ENCODE assay signal across 8 cellular contexts in genomic region chr9:41643571-41644221, GRCh38.
DNase-seq lines count a peak whose midpoint lies in the region; ATAC-seq and TF ChIP-seq lines count a peak whose summit lies in the region.
"Not testable (repeated sequence)": the region's sequence is repeated elsewhere in the genome, so short reads cannot be mapped to it uniquely, and the experiment has no call there.

No MANE protein-coding gene starts in this region.

- not testable (repeated sequence) for H4K20me1 ChIP-seq in H9 (ENCODE audit: control insufficient read depth, insufficient read depth, insufficient read length)

- not testable (repeated sequence) for H3K56ac ChIP-seq in H9 (ENCODE audit: insufficient read length, low read depth, low read length)

- not testable (repeated sequence) for H3K14ac ChIP-seq in H9 (ENCODE audit: insufficient read depth, low read length); neuronal stem cell (ENCODE audit: low read length)

- H3K4me1 Mint-ChIP-seq in H9; IgD-negative memory B cell; activated naive CD8-positive, alpha-beta T cell treated with anti-CD3 and anti-CD28 coated beads for 36 hours: not testable (repeated sequence)
- H3K4me1 Mint-ChIP-seq in stimulated activated naive CD8-positive, alpha-beta T cell treated with anti-CD3 and anti-CD28 coated beads, Interleukin-15, amount 100 ng/mL, for 72 hours = peaks cover 18% of the 10 kb centered on the region

- not testable (repeated sequence) for H2AFZ ChIP-seq in H9 (ENCODE audit: low read length)
- peak overlapping the region; percentile 77 for H2AFZ ChIP-seq in neuronal stem cell (ENCODE audit: low read length)

- H4K8ac ChIP-seq in H9 (replicated peaks; ENCODE audit: insufficient read length, low read depth, low read length); neuronal stem cell (ENCODE audit: low read depth, low read length): not testable (repeated sequence)

- not testable (repeated sequence) for H4K91ac ChIP-seq in H9 (ENCODE audit: insufficient read length, low read depth, low read length); neuronal stem cell (ENCODE audit: low read depth, low read length, poor library complexity)

- H3K18ac ChIP-seq in H9 (ENCODE audit: insufficient read length, low read depth, low read length); neuronal stem cell (ENCODE audit: low read length): not testable (repeated sequence)

- not testable (repeated sequence) for H2BK15ac ChIP-seq in H9 (ENCODE audit: low read depth, low read length); neuronal stem cell (ENCODE audit: low read length)

- TF ChIP-seq CTCF in H9 (conservative IDR thresholded peaks at IDR 0.05) = not testable (repeated sequence)

- H3K27ac Mint-ChIP-seq in H9, IgD-negative memory B cell: not testable (repeated sequence)
- H3K27ac Mint-ChIP-seq in activated naive CD8-positive, alpha-beta T cell treated with anti-CD3 and anti-CD28 coated beads for 36 hours = peak overlapping the region; percentile 48
- H3K27ac Mint-ChIP-seq in stimulated activated naive CD8-positive, alpha-beta T cell treated with anti-CD3 and anti-CD28 coated beads, Interleukin-15, amount 100 ng/mL, for 72 hours = peak overlapping the region in 1 of 2 donors; percentile 15

- H3K4me3 Mint-ChIP-seq in H9 = peak overlapping the region; percentile 62 to 63; a peak in 3 of 5 replicates
- peak overlapping the region in 3 of 4 donors; percentile 38 to 84 (median 71) for H3K4me3 Mint-ChIP-seq in IgD-negative memory B cell
- H3K4me3 Mint-ChIP-seq in activated naive CD8-positive, alpha-beta T cell treated with anti-CD3 and anti-CD28 coated beads for 36 hours = peak overlapping the region; percentile 53
- H3K4me3 Mint-ChIP-seq in stimulated activated naive CD8-positive, alpha-beta T cell treated with anti-CD3 and anti-CD28 coated beads, Interleukin-15, amount 100 ng/mL, for 72 hours = peak overlapping the region; percentile 29 to 67

- not testable (repeated sequence) for H3K36me3 ChIP-seq in neuronal stem cell (replicated peaks in 1 of 2; ENCODE audit: control insufficient read depth in 2 of 2, insufficient read depth in 2 of 2, low read length in 2 of 2)

- not testable (repeated sequence) for H3K27ac ChIP-seq in H9 (ENCODE audit: insufficient read length, low read depth, low read length); neuronal stem cell (replicated peaks; ENCODE audit: low read length)

- not testable (repeated sequence) for H3K9ac ChIP-seq in H9 (ENCODE audit: extremely low read depth, insufficient read length, low read length); neuronal stem cell (ENCODE audit: low read depth, low read length, poor library complexity)

- not testable (repeated sequence) for H3K4ac ChIP-seq in H9 (ENCODE audit: low read depth, low read length); neuronal stem cell (ENCODE audit: low read length)

- not testable (repeated sequence) for H3K36me3 Mint-ChIP-seq in H9 (ENCODE audit: insufficient read depth in 1 of 3, low read depth in 3 of 3); IgD-negative memory B cell; activated naive CD8-positive, alpha-beta T cell treated with anti-CD3 and anti-CD28 coated beads for 36 hours

- peak; percentile 9 for DNase-seq in ELR (ENCODE audit: low read depth)
- peak; percentile 53 for DNase-seq in H9
- peak; percentile 76 for DNase-seq in SK-N-DZ (ENCODE audit: low spot score)
- peak; percentile 50 for DNase-seq in activated naive CD8-positive, alpha-beta T cell treated with anti-CD3 and anti-CD28 coated beads for 36 hours
- peak; percentile 41 for DNase-seq in foreskin melanocyte
- not testable (repeated sequence) for DNase-seq in neuronal stem cell (ENCODE audit: low spot score)
- peak in 1 of 2 donors; percentile 74 for DNase-seq in stimulated activated naive CD8-positive, alpha-beta T cell treated with anti-CD3 and anti-CD28 coated beads, Interleukin-15, amount 100 ng/mL, for 72 hours

- H2BK12ac ChIP-seq in H9 (ENCODE audit: insufficient read length, low read depth, low read length); neuronal stem cell (ENCODE audit: low read length): not testable (repeated sequence)

- WGBS in H9 (ENCODE audit: extremely low coverage, insufficient read length, low lambda C conversion rate) = no CpG with 5 or more reads among the region's 50 CpGs
- WGBS in neuronal stem cell (ENCODE audit: extremely low coverage in 2 of 2, insufficient read length in 2 of 2, insufficient replicate concordance in 1 of 2), 2 donors = no CpG with 5 or more reads among the region's 50 CpGs

- H3K23me2 ChIP-seq in H9 (ENCODE audit: insufficient read length, low read depth, low read length, poor library complexity, severe bottlenecking) = not testable (repeated sequence)

- not testable (repeated sequence) for H3K23ac ChIP-seq in H9 (ENCODE audit: insufficient read length, low read depth, low read length); neuronal stem cell (ENCODE audit: low read depth, low read length, poor library complexity)

- H3K9me3 ChIP-seq in H9 (ENCODE audit: control insufficient read depth, low read depth, low read length); neuronal stem cell (replicated peaks in 1 of 2; ENCODE audit: control insufficient read depth in 2 of 2, insufficient read depth in 1 of 2, low read depth in 1 of 2, low read length in 2 of 2): not testable (repeated sequence)

- H2BK120ac ChIP-seq in H9 (ENCODE audit: low read depth, low read length, poor library complexity, severe bottlenecking); neuronal stem cell (ENCODE audit: low read depth, low read length): not testable (repeated sequence)

- H3K9me3 Mint-ChIP-seq in H9 = peaks cover 6 to 10% of the 10 kb centered on the region in 2 experiments; a peak in 4 of 5 replicates
- H3K9me3 Mint-ChIP-seq in IgD-negative memory B cell; activated naive CD8-positive, alpha-beta T cell treated with anti-CD3 and anti-CD28 coated beads for 36 hours; stimulated activated naive CD8-positive, alpha-beta T cell treated with anti-CD3 and anti-CD28 coated beads, Interleukin-15, amount 100 ng/mL, for 72 hours: not testable (repeated sequence)

- not testable (repeated sequence) for H2BK5ac ChIP-seq in H9 (ENCODE audit: insufficient read length, low read length); neuronal stem cell (ENCODE audit: low read length)

- not testable (repeated sequence) for H3K27me3 ChIP-seq in H9 (ENCODE audit: insufficient read depth, low read length); neuronal stem cell (ENCODE audit: control insufficient read depth in 3 of 3, insufficient read depth in 3 of 3, low read depth in 1 of 3, low read length in 3 of 3)

- not testable (repeated sequence) for H3K4me2 ChIP-seq in H9 (ENCODE audit: insufficient read depth, insufficient read length, low read length); neuronal stem cell (ENCODE audit: insufficient read depth, low read length, poor library complexity, severe bottlenecking)

- H3K4me3 ChIP-seq in neuronal stem cell (ENCODE audit: low read length in 2 of 2) = peak overlapping the region in 1 of 2 donors; percentile 39

- not testable (repeated sequence) for H3T11ph ChIP-seq in H9 (ENCODE audit: low read length)

- H2AK5ac ChIP-seq in H9 (ENCODE audit: insufficient read length, low read length); neuronal stem cell (ENCODE audit: low read depth, low read length): not testable (repeated sequence)

- peaks cover 15% of the 10 kb centered on the region for H3K27me3 Mint-ChIP-seq in H9 (ENCODE audit: low read depth)
- H3K27me3 Mint-ChIP-seq in IgD-negative memory B cell; activated naive CD8-positive, alpha-beta T cell treated with anti-CD3 and anti-CD28 coated beads for 36 hours; stimulated activated naive CD8-positive, alpha-beta T cell treated with anti-CD3 and anti-CD28 coated beads, Interleukin-15, amount 100 ng/mL, for 72 hours: not testable (repeated sequence)

- not testable (repeated sequence) for H3K79me2 ChIP-seq in H9 (ENCODE audit: insufficient read depth, low read length)

- not testable (repeated sequence) for H3K79me1 ChIP-seq in H9 (ENCODE audit: insufficient read depth, low read depth, low read length, poor library complexity, severe bottlenecking); neuronal stem cell (ENCODE audit: low read depth, low read length)

- not testable (repeated sequence) for H4K5ac ChIP-seq in H9 (ENCODE audit: insufficient read length, low read depth, low read length)

- ATAC-seq in stimulated activated naive CD8-positive, alpha-beta T cell treated with anti-CD3 and anti-CD28 coated beads, Interleukin-15, amount 100 ng/mL, for 72 hours = not testable (repeated sequence)

- not testable (repeated sequence) for H3K4me1 ChIP-seq in H9 (ENCODE audit: insufficient read depth, low read length); neuronal stem cell (ENCODE audit: control insufficient read depth in 2 of 2, insufficient read depth in 1 of 2, low read depth in 1 of 2, low read length in 2 of 2)

- not testable (repeated sequence) for H2BK20ac ChIP-seq in H9 (ENCODE audit: low read depth, low read length, poor library complexity, severe bottlenecking)
